27 cellular contexts compared by ENCODE assay signal in the genomic region with DNA sequence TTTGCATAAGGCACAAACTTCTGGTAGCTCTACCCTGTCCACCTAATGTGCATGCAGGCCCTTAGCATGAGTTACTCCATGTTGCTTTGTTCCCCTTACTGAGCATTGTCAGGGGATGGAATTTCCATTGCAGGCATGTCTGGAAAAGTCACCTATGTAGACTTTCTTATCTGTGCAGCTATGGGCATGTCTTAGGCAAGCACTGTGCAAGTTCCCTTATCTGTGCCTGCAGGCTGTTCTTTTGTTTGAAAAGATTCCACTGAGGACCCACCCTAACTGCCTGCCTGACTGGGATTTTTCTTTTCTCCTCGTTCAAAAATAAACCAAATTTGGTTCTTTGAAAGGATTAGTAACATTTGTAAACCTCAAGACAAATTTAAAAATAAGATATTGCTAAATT.
"Had no signal": no experiment of that assay in that cellular context is flagged by ENCODE, and none has a peak within 500 bp of the region (broad histone marks: within the 10 kb centered on the region; RNA-seq: fewer than 3 reads in every experiment).

No MANE protein-coding gene starts in this region.

- H3K27ac ChIP-seq: colonic mucosa, esophagus squamous epithelium, gastrocnemius medialis, ovary, psoas muscle, sigmoid colon, testis, tibial artery, upper lobe of left lung had no signal

- DNase-seq: colonic mucosa; dermis blood vessel endothelial cell; effector memory CD4-positive, alpha-beta T cell; erythroblast; esophagus squamous epithelium; gastrocnemius medialis; head of caudate nucleus; kidney; naive thymus-derived CD8-positive, alpha-beta T cell; nephron progenitor cell; occipital lobe; ovary; posterior cingulate gyrus; psoas muscle; right cardiac atrium; sigmoid colon; stimulated activated CD4-positive, alpha-beta T cell treated with anti-CD3 and anti-CD28 coated beads, Interleukin-2, amount 100 ng/mL, for 24 hours; stimulated activated CD4-positive, alpha-beta T cell treated with anti-CD3 and anti-CD28 coated beads, Interleukin-4, amount 100 ng/mL, for 4 hours; stimulated activated naive CD8-positive, alpha-beta T cell treated with anti-CD3 and anti-CD28 coated beads, Interleukin-15, Interleukin-2, amounts not matched to agents 100 U/mL and 50 U/mL, for 24 hours; substantia nigra; testis; tibial artery; upper lobe of left lung had no signal

- FAIRE-seq: endothelial cell of umbilical vein, urothelium cell line had no signal

- H3K36me3 ChIP-seq: colonic mucosa, esophagus squamous epithelium, gastrocnemius medialis, ovary, sigmoid colon, tibial artery, upper lobe of left lung had no signal

- H3K27me3 ChIP-seq: colonic mucosa, esophagus squamous epithelium, gastrocnemius medialis, ovary, sigmoid colon, testis, tibial artery, upper lobe of left lung had no signal

- H3K9me3 ChIP-seq: colonic mucosa, ovary, psoas muscle, sigmoid colon, testis, tibial artery, upper lobe of left lung had no signal

- H3K4me1 ChIP-seq: colonic mucosa, esophagus squamous epithelium, gastrocnemius medialis, psoas muscle, sigmoid colon, testis, tibial artery, upper lobe of left lung had no signal

- H3K4me3 ChIP-seq: colonic mucosa, esophagus squamous epithelium, gastrocnemius medialis, ovary, psoas muscle, sigmoid colon, testis, tibial artery, upper lobe of left lung had no signal

- ATAC-seq: gastrocnemius medialis; left lobe of liver; naive thymus-derived CD8-positive, alpha-beta T cell; psoas muscle; right cardiac atrium; stimulated activated memory B cell treated with anti-CD40 and anti-IgM and Interleukin-4, amounts not matched to agents 10 μg/mL and 1 μg/mL and 100 μg/mL, for 72 hours; stimulated activated naive CD8-positive, alpha-beta T cell treated with anti-CD3 and anti-CD28 coated beads, Interleukin-15, Interleukin-2, amounts not matched to agents 100 U/mL and 50 U/mL, for 24 hours had no signal
